14 cellular contexts compared by ENCODE assay signal in the genomic region with DNA sequence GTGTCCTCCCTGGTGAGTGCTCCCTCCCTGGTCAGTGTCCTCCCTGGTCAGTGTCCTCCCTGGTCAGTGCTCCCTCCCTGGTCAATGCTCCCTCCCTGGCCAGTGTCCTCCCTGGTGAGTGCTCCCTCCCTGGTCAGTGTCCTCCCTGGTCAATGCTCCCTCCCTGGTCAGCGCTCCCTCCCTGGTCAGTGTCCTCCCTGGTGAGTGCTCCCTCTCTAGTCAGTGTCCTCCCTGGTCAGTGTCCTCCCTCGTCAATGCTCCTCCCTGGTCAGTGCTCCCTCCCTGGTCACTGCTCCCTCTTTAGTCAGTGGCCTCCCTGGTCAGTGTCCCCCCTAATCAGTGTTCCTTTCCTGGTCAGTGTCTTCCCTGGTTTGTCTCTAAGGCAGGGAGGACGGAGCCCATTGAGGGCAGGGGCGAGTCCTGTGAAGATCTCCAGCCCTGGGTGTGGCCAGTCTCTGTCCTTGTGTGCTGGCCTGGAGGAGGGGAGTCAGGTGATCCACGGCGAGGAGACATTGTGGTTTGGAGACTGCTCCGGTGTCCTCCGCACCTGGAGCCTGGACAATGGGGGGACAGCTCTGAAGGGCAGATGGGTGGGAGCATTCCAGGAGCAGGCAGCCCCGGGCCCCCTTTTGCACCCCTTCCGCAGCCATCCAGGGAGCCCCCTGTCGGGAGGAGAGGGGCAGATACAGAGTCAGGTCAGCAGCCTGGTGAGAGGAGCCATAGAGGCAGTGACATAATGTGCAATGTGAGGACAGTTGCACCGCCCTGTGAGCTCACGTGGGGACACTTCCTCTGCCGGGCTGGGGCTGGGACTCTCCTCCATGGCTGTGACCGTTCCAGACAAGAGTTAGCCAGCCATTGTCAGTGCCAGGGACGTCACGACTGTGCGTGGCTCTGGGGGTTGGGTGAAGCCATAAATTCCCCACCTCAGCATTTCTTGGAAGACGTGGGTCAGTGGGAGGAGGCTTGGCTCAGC.
DNase-seq lines count a peak whose midpoint lies in the region; ATAC-seq and TF ChIP-seq lines count a peak whose summit lies in the region.
"Had no signal": no experiment of that assay in that cellular context is flagged by ENCODE, and none has a peak within 500 bp of the region (broad histone marks: within the 10 kb centered on the region; RNA-seq: fewer than 3 reads in every experiment).

No MANE protein-coding gene starts in this region.

- no CpG with 5 or more reads among the region's 19 CpGs for WGBS in H9 (ENCODE audit: extremely low coverage, insufficient read length, low lambda C conversion rate)

- H2BK12ac ChIP-seq in H9 (ENCODE audit: insufficient read length, low read depth, low read length): no peak overlapping the region

- H3K36me3 Mint-ChIP-seq in CD14-positive monocyte (peaks cover 0 to 1% of the 10 kb centered on the region in 2 donors), memory B cell (no peaks in the 10 kb centered on the region), Caco-2 (ENCODE audit: insufficient read depth, unreplicated experiment) (no peaks in the 10 kb centered on the region), H9 (ENCODE audit: insufficient read depth in 1 of 3, low read depth in 3 of 3) (no peaks in the 10 kb centered on the region)
- H3K36me3 Mint-ChIP-seq in activated T-helper 17 cell treated with anti-CD3 and anti-CD28 coated beads, Interleukin-2, amount 50 U/mL, for 72 hours (ENCODE audit: low read depth): no peaks in the 10 kb centered on the region
- H3K36me3 Mint-ChIP-seq: CD8-positive, alpha-beta T cell; neural progenitor cell had no signal

- no peak overlapping the region for H3K23ac ChIP-seq in H9 (ENCODE audit: insufficient read length, low read depth, low read length)

- DNase-seq in CD14-positive monocyte (ENCODE audit: low spot score): peak; percentile 42
- DNase-seq in memory B cell (ENCODE audit: low spot score in 2 of 2): no peak
- no peak for DNase-seq in NCI-H1436 (lab: John Stamatoyannopoulos, UW)
- no peak for DNase-seq in Caco-2
- no peak for DNase-seq in H9
- DNase-seq: activated CD4-positive, alpha-beta T cell treated with anti-CD3 and anti-CD28 coated beads for 4 hours; CD8-positive, alpha-beta T cell; foreskin fibroblast; kidney glomerular epithelial cell had no signal

- no peak overlapping the region for H3K14ac ChIP-seq in H9 (ENCODE audit: insufficient read depth, low read length)

- H2AK5ac ChIP-seq in H9 (ENCODE audit: insufficient read length, low read length): no peak overlapping the region

- CTCF ChIA-PET in Caco-2 (lab: Charles Lee): no interaction called here

- intact Hi-C loops in CD14-positive monocyte (cut with micrococcal nuclease): no loop called here
- intact Hi-C loops in Caco-2 (cut with micrococcal nuclease; ENCODE audit: unreplicated experiment): no loop called here

- peaks cover 4 to 6% (median 5%) of the 10 kb centered on the region in 3 donors for H3K27me3 Mint-ChIP-seq in CD14-positive monocyte (ENCODE audit: low read depth in 3 of 3)
- H3K27me3 Mint-ChIP-seq in activated T-helper 17 cell treated with anti-CD3 and anti-CD28 coated beads, Interleukin-2, amount 50 U/mL, for 72 hours: peaks cover 8% of the 10 kb centered on the region
- H3K27me3 Mint-ChIP-seq in memory B cell: peaks cover 15% of the 10 kb centered on the region
- no peaks in the 10 kb centered on the region for H3K27me3 Mint-ChIP-seq in Caco-2 (ENCODE audit: insufficient read depth, unreplicated experiment)
- H3K27me3 Mint-ChIP-seq in H9 (ENCODE audit: low read depth): no peaks in the 10 kb centered on the region; the same call in 1 of the 2 replicates

- peaks cover 17% of the 10 kb centered on the region for H3K4me1 Mint-ChIP-seq in CD14-positive monocyte
- no peaks in the 10 kb centered on the region for H3K4me1 Mint-ChIP-seq in activated T-helper 17 cell treated with anti-CD3 and anti-CD28 coated beads, Interleukin-2, amount 50 U/mL, for 72 hours
- peaks cover 4% of the 10 kb centered on the region for H3K4me1 Mint-ChIP-seq in memory B cell
- no peaks in the 10 kb centered on the region for H3K4me1 Mint-ChIP-seq in Caco-2 (ENCODE audit: low read depth, unreplicated experiment)
- H3K4me1 Mint-ChIP-seq in H9: peaks cover 0 to 5% of the 10 kb centered on the region in 2 experiments; a peak in 2 of 4 replicates

- no peak overlapping the region for H2AFZ ChIP-seq in H9 (ENCODE audit: low read length)
- H2AFZ ChIP-seq: neural progenitor cell had no signal

- H3K4me1 ChIP-seq in Caco-2: no peaks in the 10 kb centered on the region
- H3K4me1 ChIP-seq in H9 (ENCODE audit: insufficient read depth, low read length): no peaks in the 10 kb centered on the region
- H3K4me1 ChIP-seq: neural progenitor cell had no signal

- H3K56ac ChIP-seq in H9 (ENCODE audit: insufficient read length, low read depth, low read length): no peak overlapping the region

- no peak overlapping the region for H2BK15ac ChIP-seq in H9 (ENCODE audit: low read depth, low read length)

- H3K9me3 ChIP-seq in Caco-2: no peaks in the 10 kb centered on the region
- H3K9me3 ChIP-seq in H9 (ENCODE audit: control insufficient read depth, low read depth, low read length): no peaks in the 10 kb centered on the region

- H2BK20ac ChIP-seq in H9 (ENCODE audit: low read depth, low read length, poor library complexity, severe bottlenecking): no peak overlapping the region

- H3K79me2 ChIP-seq in H9 (ENCODE audit: insufficient read depth, low read length): no peaks in the 10 kb centered on the region

- POLR2A ChIA-PET in Caco-2 (lab: Charles Lee): interaction anchor here (0.6 kb wide), 1 partner anchor 8 kb away, joined by 4 read pairs; no protein-coding TSS in a partner anchor

- H3K79me1 ChIP-seq in H9 (ENCODE audit: insufficient read depth, low read depth, low read length, poor library complexity, severe bottlenecking): no peaks in the 10 kb centered on the region

- H3K27me3 ChIP-seq in Caco-2 (replicated peaks; ENCODE audit: control insufficient read depth, insufficient read depth, low read length) (no peaks in the 10 kb centered on the region), H9 (ENCODE audit: insufficient read depth, low read length) (no peaks in the 10 kb centered on the region)
- H3K27me3 ChIP-seq: neural progenitor cell had no signal

- H3K27ac Mint-ChIP-seq in CD14-positive monocyte: peak overlapping the region in 2 of 7 donors; percentile 27 to 79
- no peak overlapping the region for H3K27ac Mint-ChIP-seq in activated T-helper 17 cell treated with anti-CD3 and anti-CD28 coated beads, Interleukin-2, amount 50 U/mL, for 72 hours
- H3K27ac Mint-ChIP-seq in memory B cell: no peak overlapping the region
- no peak overlapping the region for H3K27ac Mint-ChIP-seq in Caco-2 (ENCODE audit: unreplicated experiment)
- H3K27ac Mint-ChIP-seq in H9: no peak overlapping the region; a peak in 1 of 7 replicates
- H3K27ac Mint-ChIP-seq: CD8-positive, alpha-beta T cell; neural progenitor cell had no signal

- ATAC-seq in HG03520 (IDR thresholded peaks at IDR 0.05; ENCODE audit: unreplicated experiment) (peak; percentile 44), memory B cell (ENCODE audit: low read depth) (peak; percentile 56), GM21423 (IDR thresholded peaks at IDR 0.05; ENCODE audit: unreplicated experiment) (no peak)
- peak; percentile 49 for ATAC-seq in activated T-helper 17 cell treated with anti-CD3 and anti-CD28 coated beads, Interleukin-2, amount 50 U/mL, for 72 hours (replicated peaks)
- ATAC-seq: CD8-positive, alpha-beta T cell; SK-N-SH treated with all-trans-retinoic acid at 6 μM for 48 hours had no signal

- H3K23me2 ChIP-seq in H9 (ENCODE audit: insufficient read length, low read depth, low read length, poor library complexity, severe bottlenecking): no peaks in the 10 kb centered on the region

- no peak overlapping the region for H4K91ac ChIP-seq in H9 (ENCODE audit: insufficient read length, low read depth, low read length)

- no peaks in the 10 kb centered on the region for H3K36me3 ChIP-seq in Caco-2 (ENCODE audit: control insufficient read depth, insufficient read depth, low read length)
- H3K36me3 ChIP-seq: neural progenitor cell had no signal

- H2BK120ac ChIP-seq in H9 (ENCODE audit: low read depth, low read length, poor library complexity, severe bottlenecking): no peak overlapping the region

- H3K4me3 Mint-ChIP-seq in CD14-positive monocyte (no peak overlapping the region), memory B cell (no peak overlapping the region), Caco-2 (ENCODE audit: unreplicated experiment) (no peak overlapping the region), H9 (no peak overlapping the region)
- H3K4me3 Mint-ChIP-seq in activated T-helper 17 cell treated with anti-CD3 and anti-CD28 coated beads, Interleukin-2, amount 50 U/mL, for 72 hours: no peak overlapping the region
- H3K4me3 Mint-ChIP-seq: CD8-positive, alpha-beta T cell; neural progenitor cell had no signal

- H2BK5ac ChIP-seq in H9 (ENCODE audit: insufficient read length, low read length): no peak overlapping the region

- H3K18ac ChIP-seq in H9 (ENCODE audit: insufficient read length, low read depth, low read length): no peak overlapping the region

- BruUV-seq in Caco-2 (replicated peaks; lab: Mats Ljungman, UMichigan): no TSS peak

- H3K27ac ChIP-seq in H9 (ENCODE audit: insufficient read length, low read depth, low read length): no peak overlapping the region
- H3K27ac ChIP-seq: neural progenitor cell had no signal

- H3K4ac ChIP-seq in H9 (ENCODE audit: low read depth, low read length): no peak overlapping the region

- H3K9ac ChIP-seq in H9 (ENCODE audit: extremely low read depth, insufficient read length, low read length): no peak overlapping the region
- H3K9ac ChIP-seq: neural progenitor cell had no signal

- H4K5ac ChIP-seq in H9 (ENCODE audit: insufficient read length, low read depth, low read length): no peak overlapping the region

- H3T11ph ChIP-seq in H9 (ENCODE audit: low read length): no peak overlapping the region

- TF ChIP-seq CTCF in CD14-positive monocyte (IDR thresholded peaks at IDR 0.05): no peak
- TF ChIP-seq CTCF in Caco-2 (IDR thresholded peaks at IDR 0.05; ENCODE audit: insufficient read depth in 1 of 2, low read depth in 1 of 2, low read length in 1 of 2, severe bottlenecking in 1 of 2, unreplicated experiment in 1 of 2): no peak
- TF ChIP-seq CTCF in H9 (conservative IDR thresholded peaks at IDR 0.05): no peak

- no peak overlapping the region for H3K4me3 ChIP-seq in Caco-2 (ENCODE audit: low read depth, low read length)
- H3K4me3 ChIP-seq: neural progenitor cell had no signal

- no peak overlapping the region for H3K4me2 ChIP-seq in H9 (ENCODE audit: insufficient read depth, insufficient read length, low read length)
- H3K4me2 ChIP-seq: neural progenitor cell had no signal

- no peak overlapping the region for H4K8ac ChIP-seq in H9 (replicated peaks; ENCODE audit: insufficient read length, low read depth, low read length)

- H4K20me1 ChIP-seq in H9 (ENCODE audit: control insufficient read depth, insufficient read depth, insufficient read length): no peaks in the 10 kb centered on the region

- H3K9me3 Mint-ChIP-seq in CD14-positive monocyte (peaks cover 0 to 3% (median 2%) of the 10 kb centered on the region in 7 donors), memory B cell (peaks cover 2% of the 10 kb centered on the region), Caco-2 (ENCODE audit: unreplicated experiment) (no peaks in the 10 kb centered on the region), H9 (peaks cover 0 to 4% of the 10 kb centered on the region in 2 experiments; a peak in 1 of 5 replicates)
- H3K9me3 Mint-ChIP-seq in activated T-helper 17 cell treated with anti-CD3 and anti-CD28 coated beads, Interleukin-2, amount 50 U/mL, for 72 hours: no peaks in the 10 kb centered on the region
- H3K9me3 Mint-ChIP-seq: CD8-positive, alpha-beta T cell had no signal
